ENCODE assay signal across 1 cellular context in genomic region chr2:37350917-37351316, GRCh38.
TF ChIP-seq lines count a peak whose summit lies in the region.

No MANE protein-coding gene starts in this region.

TF ChIP-seq in HepG2, 621 proteins besides CTCF, POLR2A, EP300 and RAD21 (continued from another document and continues in another):
- TF ChIP-seq GRHL1 (CRISPR knock-in tag; conservative IDR thresholded peaks at IDR 0.05) (no peak), JUNB (CRISPR knock-in tag; IDR thresholded peaks at IDR 0.05; ENCODE audit: borderline replicate concordance) (no peak), ZNF234 (CRISPR knock-in tag; conservative IDR thresholded peaks at IDR 0.05) (no peak), AKAP8 (CRISPR knock-in tag; IDR thresholded peaks at IDR 0.05) (no peak), ZNF597 (CRISPR knock-in tag; IDR thresholded peaks at IDR 0.05) (no peak), ZSCAN25 (CRISPR knock-in tag; IDR thresholded peaks at IDR 0.05) (no peak), BORCS8-MEF2B (CRISPR knock-in tag; IDR thresholded peaks at IDR 0.05) (no peak), FOXP1 (IDR thresholded peaks at IDR 0.05) (no peak), FOXP1 (CRISPR knock-in tag; IDR thresholded peaks at IDR 0.05) (peak; percentile 79), SOX6 (IDR thresholded peaks at IDR 0.05) (no peak), SOX6 (CRISPR knock-in tag; IDR thresholded peaks at IDR 0.05) (peak; percentile 21; the same call in 1 of the 2 replicates), XRCC5 (optimal IDR thresholded peaks at IDR 0.05; ENCODE audit: low read length) (no peak), ZNF574 (CRISPR knock-in tag; IDR thresholded peaks at IDR 0.05) (no peak), ATF1 (CRISPR knock-in tag; IDR thresholded peaks at IDR 0.05) (0 out of 2 replicates have a peak, but pooled peaks have one; percentile 20), ZNF572 (CRISPR knock-in tag; IDR thresholded peaks at IDR 0.05) (no peak), ZNF121 (CRISPR knock-in tag; IDR thresholded peaks at IDR 0.05) (no peak), GFI1 (CRISPR knock-in tag; IDR thresholded peaks at IDR 0.05; ENCODE audit: borderline replicate concordance) (0 out of 2 replicates have a peak, but pooled peaks have one; percentile 24), SAP130 (CRISPR knock-in tag; IDR thresholded peaks at IDR 0.05; ENCODE audit: low read depth) (peak; percentile 40), MED1 (CRISPR knock-in tag; IDR thresholded peaks at IDR 0.05) (0 out of 2 replicates have a peak, but pooled peaks have one; percentile 31), RBM22 (optimal IDR thresholded peaks at IDR 0.05; ENCODE audit: low read length) (no peak), RCOR2 (CRISPR knock-in tag; IDR thresholded peaks at IDR 0.05) (no peak), SKIL (CRISPR knock-in tag; IDR thresholded peaks at IDR 0.05; ENCODE audit: borderline replicate concordance) (no peak), ZNF724P (CRISPR knock-in tag; IDR thresholded peaks at IDR 0.05; ENCODE audit: borderline replicate concordance) (no peak), ONECUT2 (CRISPR knock-in tag; IDR thresholded peaks at IDR 0.05) (no peak), ZNF460 (CRISPR knock-in tag; IDR thresholded peaks at IDR 0.05; ENCODE audit: borderline replicate concordance) (no peak), RXRB (CRISPR knock-in tag; IDR thresholded peaks at IDR 0.05; ENCODE audit: borderline replicate concordance) (no peak), ZSCAN12 (CRISPR knock-in tag; IDR thresholded peaks at IDR 0.05) (no peak), MIER3 (CRISPR knock-in tag; IDR thresholded peaks at IDR 0.05; ENCODE audit: borderline replicate concordance) (peak; percentile 49; the same call in 1 of the 2 replicates), ARNT2 (CRISPR knock-in tag; IDR thresholded peaks at IDR 0.05; ENCODE audit: low read depth) (no peak), FOSL2 (CRISPR knock-in tag; IDR thresholded peaks at IDR 0.05) (no peak), GPN1 (CRISPR knock-in tag; IDR thresholded peaks at IDR 0.05; ENCODE audit: borderline replicate concordance) (no peak)
- TF ChIP-seq, protein P1, sequence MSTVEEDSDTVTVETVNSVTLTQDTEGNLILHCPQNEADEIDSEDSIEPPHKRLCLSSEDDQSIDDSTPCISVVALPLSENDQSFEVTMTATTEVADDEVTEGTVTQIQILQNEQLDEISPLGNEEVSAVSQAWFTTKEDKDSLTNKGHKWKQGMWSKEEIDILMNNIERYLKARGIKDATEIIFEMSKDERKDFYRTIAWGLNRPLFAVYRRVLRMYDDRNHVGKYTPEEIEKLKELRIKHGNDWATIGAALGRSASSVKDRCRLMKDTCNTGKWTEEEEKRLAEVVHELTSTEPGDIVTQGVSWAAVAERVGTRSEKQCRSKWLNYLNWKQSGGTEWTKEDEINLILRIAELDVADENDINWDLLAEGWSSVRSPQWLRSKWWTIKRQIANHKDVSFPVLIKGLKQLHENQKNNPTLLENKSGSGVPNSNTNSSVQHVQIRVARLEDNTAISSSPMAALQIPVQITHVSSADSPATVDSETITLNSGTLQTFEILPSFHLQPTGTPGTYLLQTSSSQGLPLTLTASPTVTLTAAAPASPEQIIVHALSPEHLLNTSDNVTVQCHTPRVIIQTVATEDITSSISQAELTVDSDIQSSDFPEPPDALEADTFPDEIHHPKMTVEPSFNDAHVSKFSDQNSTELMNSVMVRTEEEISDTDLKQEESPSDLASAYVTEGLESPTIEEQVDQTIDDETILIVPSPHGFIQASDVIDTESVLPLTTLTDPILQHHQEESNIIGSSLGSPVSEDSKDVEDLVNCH (CRISPR knock-in tag; IDR thresholded peaks at IDR 0.05) = no peak
- TF ChIP-seq, protein P2, sequence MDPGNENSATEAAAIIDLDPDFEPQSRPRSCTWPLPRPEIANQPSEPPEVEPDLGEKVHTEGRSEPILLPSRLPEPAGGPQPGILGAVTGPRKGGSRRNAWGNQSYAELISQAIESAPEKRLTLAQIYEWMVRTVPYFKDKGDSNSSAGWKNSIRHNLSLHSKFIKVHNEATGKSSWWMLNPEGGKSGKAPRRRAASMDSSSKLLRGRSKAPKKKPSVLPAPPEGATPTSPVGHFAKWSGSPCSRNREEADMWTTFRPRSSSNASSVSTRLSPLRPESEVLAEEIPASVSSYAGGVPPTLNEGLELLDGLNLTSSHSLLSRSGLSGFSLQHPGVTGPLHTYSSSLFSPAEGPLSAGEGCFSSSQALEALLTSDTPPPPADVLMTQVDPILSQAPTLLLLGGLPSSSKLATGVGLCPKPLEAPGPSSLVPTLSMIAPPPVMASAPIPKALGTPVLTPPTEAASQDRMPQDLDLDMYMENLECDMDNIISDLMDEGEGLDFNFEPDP (CRISPR knock-in tag; conservative IDR thresholded peaks at IDR 0.05) = no peak
- TF ChIP-seq, protein P3, sequence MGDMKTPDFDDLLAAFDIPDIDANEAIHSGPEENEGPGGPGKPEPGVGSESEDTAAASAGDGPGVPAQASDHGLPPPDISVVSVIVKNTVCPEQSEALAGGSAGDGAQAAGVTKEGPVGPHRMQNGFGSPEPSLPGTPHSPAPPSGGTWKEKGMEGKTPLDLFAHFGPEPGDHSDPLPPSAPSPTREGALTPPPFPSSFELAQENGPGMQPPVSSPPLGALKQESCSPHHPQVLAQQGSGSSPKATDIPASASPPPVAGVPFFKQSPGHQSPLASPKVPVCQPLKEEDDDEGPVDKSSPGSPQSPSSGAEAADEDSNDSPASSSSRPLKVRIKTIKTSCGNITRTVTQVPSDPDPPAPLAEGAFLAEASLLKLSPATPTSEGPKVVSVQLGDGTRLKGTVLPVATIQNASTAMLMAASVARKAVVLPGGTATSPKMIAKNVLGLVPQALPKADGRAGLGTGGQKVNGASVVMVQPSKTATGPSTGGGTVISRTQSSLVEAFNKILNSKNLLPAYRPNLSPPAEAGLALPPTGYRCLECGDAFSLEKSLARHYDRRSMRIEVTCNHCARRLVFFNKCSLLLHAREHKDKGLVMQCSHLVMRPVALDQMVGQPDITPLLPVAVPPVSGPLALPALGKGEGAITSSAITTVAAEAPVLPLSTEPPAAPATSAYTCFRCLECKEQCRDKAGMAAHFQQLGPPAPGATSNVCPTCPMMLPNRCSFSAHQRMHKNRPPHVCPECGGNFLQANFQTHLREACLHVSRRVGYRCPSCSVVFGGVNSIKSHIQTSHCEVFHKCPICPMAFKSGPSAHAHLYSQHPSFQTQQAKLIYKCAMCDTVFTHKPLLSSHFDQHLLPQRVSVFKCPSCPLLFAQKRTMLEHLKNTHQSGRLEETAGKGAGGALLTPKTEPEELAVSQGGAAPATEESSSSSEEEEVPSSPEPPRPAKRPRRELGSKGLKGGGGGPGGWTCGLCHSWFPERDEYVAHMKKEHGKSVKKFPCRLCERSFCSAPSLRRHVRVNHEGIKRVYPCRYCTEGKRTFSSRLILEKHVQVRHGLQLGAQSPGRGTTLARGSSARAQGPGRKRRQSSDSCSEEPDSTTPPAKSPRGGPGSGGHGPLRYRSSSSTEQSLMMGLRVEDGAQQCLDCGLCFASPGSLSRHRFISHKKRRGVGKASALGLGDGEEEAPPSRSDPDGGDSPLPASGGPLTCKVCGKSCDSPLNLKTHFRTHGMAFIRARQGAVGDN (CRISPR knock-in tag; IDR thresholded peaks at IDR 0.05) = no peak
- TF ChIP-seq, protein P4, sequence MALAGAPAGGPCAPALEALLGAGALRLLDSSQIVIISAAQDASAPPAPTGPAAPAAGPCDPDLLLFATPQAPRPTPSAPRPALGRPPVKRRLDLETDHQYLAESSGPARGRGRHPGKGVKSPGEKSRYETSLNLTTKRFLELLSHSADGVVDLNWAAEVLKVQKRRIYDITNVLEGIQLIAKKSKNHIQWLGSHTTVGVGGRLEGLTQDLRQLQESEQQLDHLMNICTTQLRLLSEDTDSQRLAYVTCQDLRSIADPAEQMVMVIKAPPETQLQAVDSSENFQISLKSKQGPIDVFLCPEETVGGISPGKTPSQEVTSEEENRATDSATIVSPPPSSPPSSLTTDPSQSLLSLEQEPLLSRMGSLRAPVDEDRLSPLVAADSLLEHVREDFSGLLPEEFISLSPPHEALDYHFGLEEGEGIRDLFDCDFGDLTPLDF (CRISPR knock-in tag; IDR thresholded peaks at IDR 0.05) = no peak
- TF ChIP-seq, protein P5, sequence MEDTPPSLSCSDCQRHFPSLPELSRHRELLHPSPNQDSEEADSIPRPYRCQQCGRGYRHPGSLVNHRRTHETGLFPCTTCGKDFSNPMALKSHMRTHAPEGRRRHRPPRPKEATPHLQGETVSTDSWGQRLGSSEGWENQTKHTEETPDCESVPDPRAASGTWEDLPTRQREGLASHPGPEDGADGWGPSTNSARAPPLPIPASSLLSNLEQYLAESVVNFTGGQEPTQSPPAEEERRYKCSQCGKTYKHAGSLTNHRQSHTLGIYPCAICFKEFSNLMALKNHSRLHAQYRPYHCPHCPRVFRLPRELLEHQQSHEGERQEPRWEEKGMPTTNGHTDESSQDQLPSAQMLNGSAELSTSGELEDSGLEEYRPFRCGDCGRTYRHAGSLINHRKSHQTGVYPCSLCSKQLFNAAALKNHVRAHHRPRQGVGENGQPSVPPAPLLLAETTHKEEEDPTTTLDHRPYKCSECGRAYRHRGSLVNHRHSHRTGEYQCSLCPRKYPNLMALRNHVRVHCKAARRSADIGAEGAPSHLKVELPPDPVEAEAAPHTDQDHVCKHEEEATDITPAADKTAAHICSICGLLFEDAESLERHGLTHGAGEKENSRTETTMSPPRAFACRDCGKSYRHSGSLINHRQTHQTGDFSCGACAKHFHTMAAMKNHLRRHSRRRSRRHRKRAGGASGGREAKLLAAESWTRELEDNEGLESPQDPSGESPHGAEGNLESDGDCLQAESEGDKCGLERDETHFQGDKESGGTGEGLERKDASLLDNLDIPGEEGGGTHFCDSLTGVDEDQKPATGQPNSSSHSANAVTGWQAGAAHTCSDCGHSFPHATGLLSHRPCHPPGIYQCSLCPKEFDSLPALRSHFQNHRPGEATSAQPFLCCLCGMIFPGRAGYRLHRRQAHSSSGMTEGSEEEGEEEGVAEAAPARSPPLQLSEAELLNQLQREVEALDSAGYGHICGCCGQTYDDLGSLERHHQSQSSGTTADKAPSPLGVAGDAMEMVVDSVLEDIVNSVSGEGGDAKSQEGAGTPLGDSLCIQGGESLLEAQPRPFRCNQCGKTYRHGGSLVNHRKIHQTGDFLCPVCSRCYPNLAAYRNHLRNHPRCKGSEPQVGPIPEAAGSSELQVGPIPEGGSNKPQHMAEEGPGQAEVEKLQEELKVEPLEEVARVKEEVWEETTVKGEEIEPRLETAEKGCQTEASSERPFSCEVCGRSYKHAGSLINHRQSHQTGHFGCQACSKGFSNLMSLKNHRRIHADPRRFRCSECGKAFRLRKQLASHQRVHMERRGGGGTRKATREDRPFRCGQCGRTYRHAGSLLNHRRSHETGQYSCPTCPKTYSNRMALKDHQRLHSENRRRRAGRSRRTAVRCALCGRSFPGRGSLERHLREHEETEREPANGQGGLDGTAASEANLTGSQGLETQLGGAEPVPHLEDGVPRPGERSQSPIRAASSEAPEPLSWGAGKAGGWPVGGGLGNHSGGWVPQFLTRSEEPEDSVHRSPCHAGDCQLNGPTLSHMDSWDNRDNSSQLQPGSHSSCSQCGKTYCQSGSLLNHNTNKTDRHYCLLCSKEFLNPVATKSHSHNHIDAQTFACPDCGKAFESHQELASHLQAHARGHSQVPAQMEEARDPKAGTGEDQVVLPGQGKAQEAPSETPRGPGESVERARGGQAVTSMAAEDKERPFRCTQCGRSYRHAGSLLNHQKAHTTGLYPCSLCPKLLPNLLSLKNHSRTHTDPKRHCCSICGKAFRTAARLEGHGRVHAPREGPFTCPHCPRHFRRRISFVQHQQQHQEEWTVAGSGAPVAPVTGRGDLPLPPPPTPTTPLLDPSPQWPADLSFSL (CRISPR knock-in tag; IDR thresholded peaks at IDR 0.05) = no peak
